In genomic region chr1:182054698-182055326, GRCh38 we compare ENCODE assay signal across 8 cellular contexts. TPM values are rescaled to one million over a fixed set of nuclear protein-coding genes. Genes with fewer than 3 reads are reported as not detected.
DNase-seq lines count a peak whose midpoint lies in the region; ATAC-seq and TF ChIP-seq lines count a peak whose summit lies in the region.

No MANE protein-coding gene starts in this region.

- DNase-seq in natural killer cell (no peak), KG1 (lab: John Stamatoyannopoulos, UW) (peak; percentile 17), chondrocyte (ENCODE audit: low spot score) (no peak), mesenchymal stem cell (no peak)
- no peak for DNase-seq in natural killer cell treated with Interleukin-12 subunit alpha and Interleukin-12 subunit beta and Interleukin-15 and Interleukin-18, amount 100 ng/mL, for 72 hours (ENCODE audit: low spot score)
- peak; percentile 10 to 82 (median 52) for DNase-seq in naive thymus-derived CD8-positive, alpha-beta T cell

- H3K27ac Mint-ChIP-seq in natural killer cell (no peak overlapping the region), chondrocyte (ENCODE audit: unreplicated experiment) (no peak overlapping the region)
- no peak overlapping the region for H3K27ac Mint-ChIP-seq in natural killer cell treated with Interleukin-12 subunit alpha and Interleukin-12 subunit beta and Interleukin-15 and Interleukin-18, amount 100 ng/mL, for 72 hours
- no peak overlapping the region for H3K27ac Mint-ChIP-seq in naive thymus-derived CD8-positive, alpha-beta T cell

- no peaks in the 10 kb centered on the region for H3K27me3 ChIP-seq in SU-DHL-6 (ENCODE audit: low read length)
- peaks cover 0 to 29% of the 10 kb centered on the region in 2 experiments for H3K27me3 ChIP-seq in mesenchymal stem cell (ENCODE audit: control insufficient read depth in 1 of 2, insufficient read depth in 1 of 2, low read length in 2 of 2)

- no peaks in the 10 kb centered on the region for H3F3A ChIP-seq in SU-DHL-6 (ENCODE audit: insufficient read depth)

- H3K9me3 Mint-ChIP-seq in natural killer cell (no peaks in the 10 kb centered on the region), chondrocyte (ENCODE audit: low read depth) (no peaks in the 10 kb centered on the region)
- no peaks in the 10 kb centered on the region for H3K9me3 Mint-ChIP-seq in natural killer cell treated with Interleukin-12 subunit alpha and Interleukin-12 subunit beta and Interleukin-15 and Interleukin-18, amount 100 ng/mL, for 72 hours
- no peaks in the 10 kb centered on the region for H3K9me3 Mint-ChIP-seq in naive thymus-derived CD8-positive, alpha-beta T cell

- peaks cover 17 to 32% of the 10 kb centered on the region in 2 donors for H3K27me3 Mint-ChIP-seq in natural killer cell (ENCODE audit: low read depth in 2 of 2)
- peaks cover 16% of the 10 kb centered on the region in 2 donors for H3K27me3 Mint-ChIP-seq in natural killer cell treated with Interleukin-12 subunit alpha and Interleukin-12 subunit beta and Interleukin-15 and Interleukin-18, amount 100 ng/mL, for 72 hours
- H3K27me3 Mint-ChIP-seq in chondrocyte (ENCODE audit: low read depth) = no peaks in the 10 kb centered on the region
- H3K27me3 Mint-ChIP-seq in naive thymus-derived CD8-positive, alpha-beta T cell = peaks cover 9 to 38% (median 33%) of the 10 kb centered on the region in 5 donors

- ATAC-seq in natural killer cell = peak in 1 of 3 donors; percentile 63
- no peak for ATAC-seq in natural killer cell treated with Interleukin-12 subunit alpha and Interleukin-12 subunit beta and Interleukin-15 and Interleukin-18, amount 100 ng/mL, for 72 hours
- peak; percentile 51 to 57 for ATAC-seq in naive thymus-derived CD8-positive, alpha-beta T cell
- ATAC-seq in HG03045 (IDR thresholded peaks at IDR 0.05; ENCODE audit: unreplicated experiment) = no peak

- H3K4me2 ChIP-seq in SU-DHL-6 (ENCODE audit: low read depth, low read length, poor library complexity, severe bottlenecking) = no peak overlapping the region
- no peak overlapping the region for H3K4me2 ChIP-seq in mesenchymal stem cell (ENCODE audit: low read length, poor library complexity, severe bottlenecking)

- POLR2A ChIA-PET in naive thymus-derived CD8-positive, alpha-beta T cell (lab: Charles Lee) = no interaction called here

- no peak overlapping the region for H3K23ac ChIP-seq in mesenchymal stem cell (ENCODE audit: low read length in 2 of 2)

- no peak overlapping the region for H2BK12ac ChIP-seq in mesenchymal stem cell (ENCODE audit: low read length in 2 of 2)

- H3K79me2 ChIP-seq in SU-DHL-6 (ENCODE audit: insufficient read depth, low read length) = no peaks in the 10 kb centered on the region

- H3K9me3 ChIP-seq in SU-DHL-6 (ENCODE audit: insufficient read depth, low read length) = no peaks in the 10 kb centered on the region
- H3K9me3 ChIP-seq in mesenchymal stem cell (ENCODE audit: control insufficient read depth, low read length) = no peaks in the 10 kb centered on the region

- TF ChIP-seq CTCF in natural killer cell (IDR thresholded peaks at IDR 0.05) (peak; percentile 62), SU-DHL-6 (IDR thresholded peaks at IDR 0.05; ENCODE audit: insufficient read depth, low read length, poor library complexity, severe bottlenecking) (peak; percentile 70), chondrocyte (IDR thresholded peaks at IDR 0.05) (peak; percentile 73)

- H3K36me3 ChIP-seq in SU-DHL-6 (ENCODE audit: low read length) (no peaks in the 10 kb centered on the region), mesenchymal stem cell (ENCODE audit: control insufficient read depth in 1 of 2, insufficient read depth in 2 of 2, low read depth in 1 of 2, low read length in 2 of 2) (no peaks in the 10 kb centered on the region)

- no peak overlapping the region for H3K18ac ChIP-seq in mesenchymal stem cell (ENCODE audit: low read depth in 1 of 2, low read length in 2 of 2)

- H2BK5ac ChIP-seq in mesenchymal stem cell (ENCODE audit: low read depth, low read length, poor library complexity, severe bottlenecking) = no peak overlapping the region

- no peak overlapping the region for H2BK120ac ChIP-seq in mesenchymal stem cell (ENCODE audit: low read depth, low read length)

- 59% methylated on average over 3 of the region's 4 CpGs for WGBS in mesenchymal stem cell

- no peak overlapping the region for H3K4ac ChIP-seq in mesenchymal stem cell (ENCODE audit: low read depth in 1 of 2, low read length in 2 of 2)

- no peaks in the 10 kb centered on the region for H3K9me2 ChIP-seq in SU-DHL-6 (replicated peaks; ENCODE audit: insufficient read depth, low read length)

- H3K27ac ChIP-seq in SU-DHL-6 (ENCODE audit: low read depth, low read length) = no peak overlapping the region
- H3K27ac ChIP-seq in mesenchymal stem cell (ENCODE audit: low read length, poor library complexity, severe bottlenecking) = no peak overlapping the region

- H2BK15ac ChIP-seq in mesenchymal stem cell (ENCODE audit: low read depth, poor library complexity, severe bottlenecking) = no peak overlapping the region

- no peak overlapping the region for H4K8ac ChIP-seq in mesenchymal stem cell (ENCODE audit: low read length)

- H3K4me1 ChIP-seq in mesenchymal stem cell (ENCODE audit: control insufficient read depth, insufficient read depth, low read depth, low read length) = no peaks in the 10 kb centered on the region

- H3K4me1 Mint-ChIP-seq in natural killer cell (no peaks in the 10 kb centered on the region), chondrocyte (ENCODE audit: low read depth) (no peaks in the 10 kb centered on the region)
- no peaks in the 10 kb centered on the region for H3K4me1 Mint-ChIP-seq in natural killer cell treated with Interleukin-12 subunit alpha and Interleukin-12 subunit beta and Interleukin-15 and Interleukin-18, amount 100 ng/mL, for 72 hours (ENCODE audit: low read depth in 2 of 2)
- H3K4me1 Mint-ChIP-seq in naive thymus-derived CD8-positive, alpha-beta T cell = peaks cover 0 to 5% (median 3%) of the 10 kb centered on the region in 4 donors

- H4K91ac ChIP-seq in mesenchymal stem cell (ENCODE audit: low read length) = no peak overlapping the region

- H3K9ac ChIP-seq in SU-DHL-6 (ENCODE audit: low read length) (no peak overlapping the region), mesenchymal stem cell (ENCODE audit: low read length) (no peak overlapping the region)

- no peak overlapping the region for H2AFZ ChIP-seq in SU-DHL-6 (ENCODE audit: low read depth, low read length, severe bottlenecking)
- no peak overlapping the region for H2AFZ ChIP-seq in mesenchymal stem cell (ENCODE audit: low read depth, low read length)

- intact Hi-C loops in natural killer cell (cut with micrococcal nuclease) = loop anchor here (1.0 to 2.0 kb wide), 2 partner anchors 576 to 864 kb away; no protein-coding TSS in a partner anchor

- H3K4me3 ChIP-seq in SU-DHL-6 (ENCODE audit: insufficient read depth, low read length, poor library complexity, severe bottlenecking) (no peak overlapping the region), mesenchymal stem cell (ENCODE audit: insufficient read depth in 1 of 2, low read depth in 1 of 2, low read length in 2 of 2) (no peak overlapping the region)

- H3K79me1 ChIP-seq in mesenchymal stem cell (replicated peaks; ENCODE audit: low read length, poor library complexity, severe bottlenecking) = no peaks in the 10 kb centered on the region

- H2AK5ac ChIP-seq in mesenchymal stem cell (ENCODE audit: low read length, severe bottlenecking) = no peak overlapping the region

- no peaks in the 10 kb centered on the region for H4K20me1 ChIP-seq in SU-DHL-6 (ENCODE audit: low read depth, low read length)

- H3K36me3 Mint-ChIP-seq in natural killer cell (no peaks in the 10 kb centered on the region), chondrocyte (ENCODE audit: low read depth) (no peaks in the 10 kb centered on the region)
- H3K36me3 Mint-ChIP-seq in natural killer cell treated with Interleukin-12 subunit alpha and Interleukin-12 subunit beta and Interleukin-15 and Interleukin-18, amount 100 ng/mL, for 72 hours = no peaks in the 10 kb centered on the region
- no peaks in the 10 kb centered on the region for H3K36me3 Mint-ChIP-seq in naive thymus-derived CD8-positive, alpha-beta T cell

- H3K4me3 Mint-ChIP-seq in natural killer cell (no peak overlapping the region), chondrocyte (ENCODE audit: unreplicated experiment) (no peak overlapping the region)
- no peak overlapping the region for H3K4me3 Mint-ChIP-seq in natural killer cell treated with Interleukin-12 subunit alpha and Interleukin-12 subunit beta and Interleukin-15 and Interleukin-18, amount 100 ng/mL, for 72 hours
- H3K4me3 Mint-ChIP-seq in naive thymus-derived CD8-positive, alpha-beta T cell = no peak overlapping the region

- H3K14ac ChIP-seq in mesenchymal stem cell (ENCODE audit: low read length in 2 of 2) = no peak overlapping the region

RNA-seq across cellular contexts. Expression of gene ZNF648, which starts 6.7 kb away (rescaled TPM):
- total RNA-seq in natural killer cell = not detected
- total RNA-seq in natural killer cell treated with Interleukin-12 subunit alpha and Interleukin-12 subunit beta and Interleukin-15 and Interleukin-18, amount 100 ng/mL, for 72 hours = not detected
- total RNA-seq in chondrocyte = not detected in 3 replicates
- total RNA-seq in naive thymus-derived CD8-positive, alpha-beta T cell = not detected
- polyA plus RNA-seq in naive thymus-derived CD8-positive, alpha-beta T cell = not detected
- polyA plus RNA-seq in mesenchymal stem cell (2013, experiment 1 of 2) = not detected
- polyA plus RNA-seq in mesenchymal stem cell (2013, experiment 2 of 2) = not detected

Comparison
In these comparisons a context has a peak if more than half of its experiments do, and no peak if none do; other contexts are left out.
1. ATAC-seq: peak in naive thymus-derived CD8-positive, alpha-beta T cell (2 of 2); none in natural killer cell treated with Interleukin-12 subunit alpha and Interleukin-12 subunit beta and Interleukin-15 and Interleukin-18, amount 100 ng/mL, for 72 hours (0 of 2) and HG03045 (single experiment).
2. DNase-seq: peak in KG1 (single experiment) and naive thymus-derived CD8-positive, alpha-beta T cell (10 of 10); none in natural killer cell (single experiment), natural killer cell treated with Interleukin-12 subunit alpha and Interleukin-12 subunit beta and Interleukin-15 and Interleukin-18, amount 100 ng/mL, for 72 hours (single experiment), chondrocyte (single experiment) and mesenchymal stem cell (single experiment).
3. Peak in every context shown above with its lines, with median percentiles within 50 percentile points of each other: CTCF ChIP-seq.